ENCODE assay signal across 16 cellular contexts in the genomic region with DNA sequence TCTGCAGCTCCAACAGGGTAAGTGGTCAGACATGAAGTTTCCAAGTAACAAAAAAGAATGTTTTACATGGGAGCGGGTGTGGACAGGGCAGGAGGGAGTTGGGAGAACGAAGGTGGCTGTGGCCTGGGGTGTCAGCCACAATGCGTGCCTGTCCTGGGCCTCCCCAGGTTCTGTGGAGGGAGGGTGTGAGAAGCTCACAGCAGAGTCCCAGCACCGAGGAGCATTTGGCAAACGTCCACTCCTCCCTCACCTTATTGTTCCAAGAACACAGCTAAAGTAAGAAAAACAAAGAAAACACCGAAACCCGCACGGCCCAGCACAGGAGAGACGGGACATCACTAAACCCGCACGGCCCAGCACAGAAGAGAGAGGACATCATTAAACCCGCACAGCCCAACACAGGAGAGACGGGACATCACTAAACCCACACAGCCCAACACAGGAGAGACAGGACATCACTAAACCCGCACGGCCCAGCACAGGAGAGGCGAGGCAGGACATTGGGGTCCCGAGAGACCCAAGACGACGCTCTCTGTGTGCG.
DNase-seq lines count a peak whose midpoint lies in the region; ATAC-seq and TF ChIP-seq lines count a peak whose summit lies in the region.
"Had no signal": no experiment of that assay in that cellular context is flagged by ENCODE, and none has a peak within 500 bp of the region (broad histone marks: within the 10 kb centered on the region; RNA-seq: fewer than 3 reads in every experiment).

No MANE protein-coding gene starts in this region.

- no peaks in the 10 kb centered on the region for H3K36me3 Mint-ChIP-seq in brain
- peaks cover 24 to 53% of the 10 kb centered on the region in 2 donors for H3K36me3 Mint-ChIP-seq in stimulated activated naive B cell treated with anti-CD40 and anti-IgM and Interleukin-4, amounts not matched to agents 10 μg/mL and 1 μg/mL and 100 μg/mL, for 72 hours

- no peak for ATAC-seq in activated CD4-positive, CD25-positive, alpha-beta regulatory T cell treated with anti-CD3 and anti-CD28 coated beads, Interleukin-2, amount 50 U/mL, for 24 hours
- no peak for ATAC-seq in stimulated activated naive B cell treated with anti-CD40 and anti-IgM and Interleukin-4, amounts not matched to agents 10 μg/mL and 1 μg/mL and 100 μg/mL, for 72 hours (replicated peaks)
- ATAC-seq: T-helper 17 cell had no signal

- DNase-seq in activated CD4-positive, CD25-positive, alpha-beta regulatory T cell treated with anti-CD3 and anti-CD28 coated beads, Interleukin-2, amount 50 U/mL, for 72 hours, result peak; percentile 26
- peak; percentile 76 for DNase-seq in mesenteric fat pad (ENCODE audit: low spot score)
- DNase-seq in stimulated activated naive B cell treated with anti-CD40 and anti-IgM and Interleukin-4, amounts not matched to agents 10 μg/mL and 1 μg/mL and 100 μg/mL, for 72 hours, result no peak
- DNase-seq in NCI-H2227 treated with DMSO at 0.1 percent for 48 hours (lab: John Stamatoyannopoulos, UW), result no peak
- no peak for DNase-seq in NCI-H2196 treated with DMSO at 0.1 percent for 48 hours (lab: John Stamatoyannopoulos, UW; ENCODE audit: unreplicated experiment)
- no peak for DNase-seq in DMS 273 (lab: John Stamatoyannopoulos, UW; ENCODE audit: unreplicated experiment)
- DNase-seq: 8988T; activated CD4-positive, alpha-beta T cell treated with anti-CD3 and anti-CD28 coated beads for 48 hours; COR-L47; mammary epithelial cell; MG63; NCI-H2029; NCI-H774 had no signal

- no peaks in the 10 kb centered on the region for H3K27me3 Mint-ChIP-seq in brain
- H3K27me3 Mint-ChIP-seq in stimulated activated naive B cell treated with anti-CD40 and anti-IgM and Interleukin-4, amounts not matched to agents 10 μg/mL and 1 μg/mL and 100 μg/mL, for 72 hours, result no peaks in the 10 kb centered on the region
- H3K27me3 Mint-ChIP-seq: T-helper 17 cell had no signal

- no peaks in the 10 kb centered on the region for H3K9me3 Mint-ChIP-seq in brain
- H3K9me3 Mint-ChIP-seq in stimulated activated naive B cell treated with anti-CD40 and anti-IgM and Interleukin-4, amounts not matched to agents 10 μg/mL and 1 μg/mL and 100 μg/mL, for 72 hours, result no peaks in the 10 kb centered on the region

- no peak for TF ChIP-seq CTCF in brain (conservative IDR thresholded peaks at IDR 0.05)

- no peak overlapping the region for H3K4me3 Mint-ChIP-seq in brain
- no peak overlapping the region for H3K4me3 Mint-ChIP-seq in stimulated activated naive B cell treated with anti-CD40 and anti-IgM and Interleukin-4, amounts not matched to agents 10 μg/mL and 1 μg/mL and 100 μg/mL, for 72 hours
- H3K4me3 Mint-ChIP-seq: T-helper 17 cell had no signal

- H3K4me1 Mint-ChIP-seq in brain, result peaks cover 50% of the 10 kb centered on the region
- H3K4me1 Mint-ChIP-seq in stimulated activated naive B cell treated with anti-CD40 and anti-IgM and Interleukin-4, amounts not matched to agents 10 μg/mL and 1 μg/mL and 100 μg/mL, for 72 hours, result peaks cover 24 to 46% of the 10 kb centered on the region in 2 donors

- peak overlapping the region in 4 of 5 experiments; percentile 43 to 92 (median 76) for H3K27ac Mint-ChIP-seq in brain
- peak overlapping the region; percentile 22 for H3K27ac Mint-ChIP-seq in stimulated activated naive B cell treated with anti-CD40 and anti-IgM and Interleukin-4, amounts not matched to agents 10 μg/mL and 1 μg/mL and 100 μg/mL, for 72 hours
- H3K27ac Mint-ChIP-seq: T-helper 17 cell had no signal

Comparison
In these comparisons a context has a peak if more than half of its experiments do, and no peak if none do; other contexts are left out.
1. DNase-seq: peak in activated CD4-positive, CD25-positive, alpha-beta regulatory T cell treated with anti-CD3 and anti-CD28 coated beads, Interleukin-2, amount 50 U/mL, for 72 hours (single experiment) and mesenteric fat pad (single experiment); none in stimulated activated naive B cell treated with anti-CD40 and anti-IgM and Interleukin-4, amounts not matched to agents 10 μg/mL and 1 μg/mL and 100 μg/mL, for 72 hours (single experiment), NCI-H2227 treated with DMSO at 0.1 percent for 48 hours (single experiment), NCI-H2196 treated with DMSO at 0.1 percent for 48 hours (single experiment) and DMS 273 (single experiment).